Comparison of ENCODE assay signal across 11 cellular contexts in the genomic region with DNA sequence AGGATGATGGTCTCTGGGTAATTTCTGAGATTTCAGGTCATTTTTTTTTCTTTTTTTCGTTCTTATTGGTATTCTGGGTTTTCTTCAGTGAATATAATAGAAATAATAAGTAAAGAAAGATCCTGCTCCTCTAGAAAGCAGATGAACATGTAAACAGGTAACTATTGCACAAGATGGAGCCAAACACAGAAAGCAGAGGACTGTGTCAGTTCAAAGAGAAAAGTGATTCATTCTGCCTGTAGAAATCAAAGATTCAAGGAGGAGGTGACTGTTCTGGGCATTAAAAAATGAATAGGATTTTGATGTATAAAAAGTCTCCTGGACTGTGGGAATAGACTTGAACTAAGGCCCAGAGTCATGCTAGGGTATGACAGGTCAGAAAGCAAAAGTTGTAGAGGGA.
"Had no signal": no experiment of that assay in that cellular context is flagged by ENCODE, and none has a peak within 500 bp of the region (broad histone marks: within the 10 kb centered on the region; RNA-seq: fewer than 3 reads in every experiment).

No MANE protein-coding gene starts in this region.

- DNase-seq: GM23248, GOT3, H7, H9, HCEC 1CT, HFFc6 had no signal

- ATAC-seq: GM23338, HCT116 had no signal

- FAIRE-seq: H1, H54 had no signal

- H3K4me3 ChIP-seq: GM23248, GM23338, HAP-1 had no signal

- H3K36me3 ChIP-seq: HAP-1 had no signal
